Comparison of ENCODE assay signal across 1 cellular context in the genomic region with DNA sequence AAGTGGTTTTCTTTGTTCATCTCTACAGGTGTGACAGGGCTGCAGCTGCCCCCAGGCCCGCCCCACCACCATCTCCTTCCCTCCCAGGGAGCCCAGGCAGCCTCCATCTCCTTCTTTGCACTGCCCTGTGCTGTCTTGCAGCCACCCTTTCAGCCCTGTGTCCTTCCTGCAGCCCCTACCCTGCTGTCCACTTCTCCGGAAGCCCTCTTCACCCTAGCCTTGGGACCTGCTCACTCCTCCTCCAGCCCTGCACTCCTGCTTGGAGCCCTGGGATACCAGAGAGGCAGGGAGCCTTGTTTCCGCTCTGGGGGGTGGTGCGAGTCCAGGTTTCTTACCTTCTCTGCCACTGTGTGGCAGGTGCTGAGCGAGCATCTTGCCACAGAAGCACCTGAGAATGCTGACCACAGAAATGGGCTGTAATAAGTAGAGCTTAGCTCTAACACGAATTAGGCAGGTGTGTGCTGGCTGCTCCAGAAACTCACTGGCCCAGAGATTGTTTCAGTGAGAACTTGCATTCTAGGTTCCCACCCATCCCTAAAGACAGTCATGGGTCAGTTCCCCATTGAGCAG.
TF ChIP-seq lines count a peak whose summit lies in the region.

No MANE protein-coding gene starts in this region.

TF ChIP-seq in WTC11, 78 proteins besides CTCF, POLR2A, EP300 and RAD21:
- TF ChIP-seq, protein P1, sequence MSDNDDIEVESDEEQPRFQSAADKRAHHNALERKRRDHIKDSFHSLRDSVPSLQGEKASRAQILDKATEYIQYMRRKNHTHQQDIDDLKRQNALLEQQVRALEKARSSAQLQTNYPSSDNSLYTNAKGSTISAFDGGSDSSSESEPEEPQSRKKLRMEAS (CRISPR knock-in tag; IDR thresholded peaks at IDR 0.05): no peak
- TF ChIP-seq, protein P2, sequence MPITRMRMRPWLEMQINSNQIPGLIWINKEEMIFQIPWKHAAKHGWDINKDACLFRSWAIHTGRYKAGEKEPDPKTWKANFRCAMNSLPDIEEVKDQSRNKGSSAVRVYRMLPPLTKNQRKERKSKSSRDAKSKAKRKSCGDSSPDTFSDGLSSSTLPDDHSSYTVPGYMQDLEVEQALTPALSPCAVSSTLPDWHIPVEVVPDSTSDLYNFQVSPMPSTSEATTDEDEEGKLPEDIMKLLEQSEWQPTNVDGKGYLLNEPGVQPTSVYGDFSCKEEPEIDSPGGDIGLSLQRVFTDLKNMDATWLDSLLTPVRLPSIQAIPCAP (CRISPR knock-in tag; IDR thresholded peaks at IDR 0.05): no peak
- TF ChIP-seq ZNF121 (CRISPR knock-in tag; IDR thresholded peaks at IDR 0.05): no peak
- TF ChIP-seq TEAD1 (CRISPR knock-in tag; IDR thresholded peaks at IDR 0.05): no peak
- TF ChIP-seq, protein P3, sequence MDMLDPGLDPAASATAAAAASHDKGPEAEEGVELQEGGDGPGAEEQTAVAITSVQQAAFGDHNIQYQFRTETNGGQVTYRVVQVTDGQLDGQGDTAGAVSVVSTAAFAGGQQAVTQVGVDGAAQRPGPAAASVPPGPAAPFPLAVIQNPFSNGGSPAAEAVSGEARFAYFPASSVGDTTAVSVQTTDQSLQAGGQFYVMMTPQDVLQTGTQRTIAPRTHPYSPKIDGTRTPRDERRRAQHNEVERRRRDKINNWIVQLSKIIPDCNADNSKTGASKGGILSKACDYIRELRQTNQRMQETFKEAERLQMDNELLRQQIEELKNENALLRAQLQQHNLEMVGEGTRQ (CRISPR knock-in tag; IDR thresholded peaks at IDR 0.05): no peak
- TF ChIP-seq, protein P4, sequence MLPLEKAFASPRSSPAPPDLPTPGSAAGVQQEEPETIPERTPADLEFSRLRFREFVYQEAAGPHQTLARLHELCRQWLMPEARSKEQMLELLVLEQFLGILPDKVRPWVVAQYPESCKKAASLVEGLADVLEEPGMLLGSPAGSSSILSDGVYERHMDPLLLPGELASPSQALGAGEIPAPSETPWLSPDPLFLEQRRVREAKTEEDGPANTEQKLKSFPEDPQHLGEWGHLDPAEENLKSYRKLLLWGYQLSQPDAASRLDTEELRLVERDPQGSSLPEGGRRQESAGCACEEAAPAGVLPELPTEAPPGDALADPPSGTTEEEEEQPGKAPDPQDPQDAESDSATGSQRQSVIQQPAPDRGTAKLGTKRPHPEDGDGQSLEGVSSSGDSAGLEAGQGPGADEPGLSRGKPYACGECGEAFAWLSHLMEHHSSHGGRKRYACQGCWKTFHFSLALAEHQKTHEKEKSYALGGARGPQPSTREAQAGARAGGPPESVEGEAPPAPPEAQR (CRISPR knock-in tag; IDR thresholded peaks at IDR 0.05): no peak
